ENCODE assay signal across 15 cellular contexts in genomic region chr20:32436968-32437367, GRCh38.
A peak's percentile ranks its signal among the peaks of the same experiment; 100 is the strongest.
DNase-seq lines count a peak whose midpoint lies in the region; ATAC-seq, FAIRE-seq and TF ChIP-seq lines count a peak whose summit lies in the region.
"Had no signal": no experiment of that assay in that cellular context is flagged by ENCODE, and none has a peak within 500 bp of the region (broad histone marks: within the 10 kb centered on the region; RNA-seq: fewer than 3 reads in every experiment).

No MANE protein-coding gene starts in this region.

- H3K27ac ChIP-seq in right atrium auricular region (no peak overlapping the region), heart left ventricle (no peak overlapping the region), GM12878 (ENCODE audit: control insufficient read depth, insufficient read depth) (no peak overlapping the region), body of pancreas (no peak overlapping the region)
- no peak overlapping the region for H3K27ac ChIP-seq in CD4-positive, CD25-positive, alpha-beta regulatory T cell (ENCODE audit: insufficient read depth, low read length, poor library complexity, severe bottlenecking)
- H3K27ac ChIP-seq: A549 had no signal

- peak; percentile 28 for DNase-seq in right atrium auricular region (ENCODE audit: low spot score)
- no peak for DNase-seq in heart left ventricle
- DNase-seq in CD4-positive, CD25-positive, alpha-beta regulatory T cell = no peak
- no peak for DNase-seq in GM12878 (ENCODE audit: low read depth, low spot score)
- no peak for DNase-seq in nephron progenitor cell
- no peak for DNase-seq in putamen (ENCODE audit: low spot score)
- DNase-seq in body of pancreas = no peak
- DNase-seq: AML-193; C1 segment of cervical spinal cord; CD4-positive, alpha-beta memory T cell; DMS79 had no signal

- TF ChIP-seq EP300 in GM12878 (IDR thresholded peaks at IDR 0.05; ENCODE audit: borderline replicate concordance in 1 of 2, control insufficient read depth in 1 of 2, low read depth in 2 of 2, low read length in 2 of 2) = no peak

- H3K4me2 ChIP-seq in GM12878 (ENCODE audit: control insufficient read depth, insufficient read depth) = no peak overlapping the region
- H3K4me2 ChIP-seq: A549, GM23338 had no signal

- no peak overlapping the region for H2AFZ ChIP-seq in GM12878 (ENCODE audit: control insufficient read depth, low read depth, low read length)
- H2AFZ ChIP-seq: GM23338 had no signal

- in situ Hi-C loops in GM12878 (cut with MboI) = no loop called here

- H3K4me1 Mint-ChIP-seq in CD4-positive, CD25-positive, alpha-beta regulatory T cell = peaks cover 2 to 13% (median 9%) of the 10 kb centered on the region in 4 donors
- H3K4me1 Mint-ChIP-seq in nephron progenitor cell = peaks cover 7% of the 10 kb centered on the region

- TF ChIP-seq CTCF in right atrium auricular region (IDR thresholded peaks at IDR 0.05) (no peak), heart left ventricle (IDR thresholded peaks at IDR 0.05) (no peak), GM12878 (IDR thresholded peaks at IDR 0.05 in 2 of 3, conservative IDR thresholded peaks at IDR 0.05 in 1 of 3; ENCODE audit: control insufficient read depth in 2 of 3, extremely low read depth in 1 of 3, insufficient read depth in 1 of 3, low read depth in 3 of 3, low read length in 3 of 3) (no peak), nephron progenitor cell (IDR thresholded peaks at IDR 0.05) (no peak), body of pancreas (IDR thresholded peaks at IDR 0.05) (no peak)

- FAIRE-seq in GM12878 (lab: Jason Lieb, UNC) = no peak
- FAIRE-seq: A549, GM12892 had no signal

- SMC1A ChIA-PET in GM12878 (lab: Charles Lee; ENCODE audit: uncharacterized antibody, unreplicated experiment) = interaction anchor here (0.8 kb wide), 1 partner anchor 13 kb away, joined by 3 read pairs; no protein-coding TSS in a partner anchor

- BruUV-seq in GM12878 (replicated peaks; lab: Mats Ljungman, UMichigan) = no TSS peak

- CTCF ChIA-PET in GM12878 (lab: Yijun Ruan, JAX) = no interaction called here

- H3K9me3 ChIP-seq in right atrium auricular region (no peaks in the 10 kb centered on the region), heart left ventricle (no peaks in the 10 kb centered on the region), GM12878 (replicated peaks; ENCODE audit: control insufficient read depth, insufficient read depth, low read length) (no peaks in the 10 kb centered on the region), body of pancreas (no peaks in the 10 kb centered on the region)
- no peaks in the 10 kb centered on the region for H3K9me3 ChIP-seq in CD4-positive, CD25-positive, alpha-beta regulatory T cell (ENCODE audit: control insufficient read depth in 2 of 2, low read length in 2 of 2)
- H3K9me3 ChIP-seq: A549, HAP-1 had no signal

- H3K27ac Mint-ChIP-seq in CD4-positive, CD25-positive, alpha-beta regulatory T cell = peak overlapping the region in 2 of 3 donors; percentile 8 to 68
- H3K27ac Mint-ChIP-seq in nephron progenitor cell = peak overlapping the region; percentile 82
- H3K27ac Mint-ChIP-seq: GM23338 had no signal

- no peak overlapping the region for H3K4me3 Mint-ChIP-seq in CD4-positive, CD25-positive, alpha-beta regulatory T cell
- H3K4me3 Mint-ChIP-seq in nephron progenitor cell = no peak overlapping the region
- H3K4me3 Mint-ChIP-seq: CD4-positive, alpha-beta memory T cell; GM23338 had no signal

- intact Hi-C loops in heart left ventricle (cut with DNase I) = loop anchor here in 2 of 10 donors (10.0 kb wide), 2 partner anchors 48 to 72 kb away; no protein-coding TSS in a partner anchor
- intact Hi-C loops in GM12878 (cut with micrococcal nuclease; ENCODE audit: unreplicated experiment) = no loop called here
- intact Hi-C loops in body of pancreas (cut with DNase I) = no loop called here

- H3K9ac ChIP-seq in GM12878 (ENCODE audit: control insufficient read depth, insufficient read depth, low read length) = no peak overlapping the region

- H3K79me2 ChIP-seq in GM12878 (ENCODE audit: control insufficient read depth, insufficient read depth, low read length) = no peaks in the 10 kb centered on the region

- TF ChIP-seq POLR2A in heart left ventricle (IDR thresholded peaks at IDR 0.05) = no peak
- 0 out of 2 replicates have a peak, but pooled peaks have one; percentile 8 for TF ChIP-seq POLR2A in GM12878 (IDR thresholded peaks at IDR 0.05; ENCODE audit: low read depth, low read length)
- TF ChIP-seq POLR2A in body of pancreas (IDR thresholded peaks at IDR 0.05) = peak in 1 of 3 donors; percentile 2

- no peak for ATAC-seq in heart left ventricle
- ATAC-seq in CD4-positive, CD25-positive, alpha-beta regulatory T cell (ENCODE audit: low read depth in 2 of 2) = no peak
- ATAC-seq in GM12878 = no peak
- no peak for ATAC-seq in body of pancreas

- no peaks in the 10 kb centered on the region; the same call in 1 of the 2 replicates for H4K20me1 ChIP-seq in GM12878 (ENCODE audit: control insufficient read depth, insufficient read depth)

- RAD21 ChIA-PET in GM12878 (lab: Charles Lee; ENCODE audit: unreplicated experiment) = no interaction called here

- 96 to 100% (median 97%) methylated on average over 5 to 7 of the region's 7 CpGs for WGBS in heart left ventricle, 4 donors
- WGBS in GM12878 (ENCODE audit: insufficient coverage, insufficient replicate concordance, low lambda C conversion rate, missing lambda C conversion rate) = 99% methylated on average over 7 of the region's 7 CpGs
- 87 to 90% methylated on average over 7 of the region's 7 CpGs for WGBS in body of pancreas, 2 donors

- peaks cover 0 to 27% of the 10 kb centered on the region in 2 donors for H3K4me1 ChIP-seq in right atrium auricular region
- H3K4me1 ChIP-seq in heart left ventricle = peaks cover 4 to 26% (median 16%) of the 10 kb centered on the region in 12 donors
- H3K4me1 ChIP-seq in CD4-positive, CD25-positive, alpha-beta regulatory T cell (ENCODE audit: control insufficient read depth, insufficient read depth, low read length, poor library complexity, severe bottlenecking) = no peaks in the 10 kb centered on the region
- no peaks in the 10 kb centered on the region for H3K4me1 ChIP-seq in GM12878 (ENCODE audit: control insufficient read depth, insufficient read depth, low read length)
- H3K4me1 ChIP-seq in body of pancreas = peaks cover 12% of the 10 kb centered on the region
- H3K4me1 ChIP-seq: A549 had no signal

- TF ChIP-seq RAD21 in GM12878 (IDR thresholded peaks at IDR 0.05; ENCODE audit: insufficient read depth, low read depth, low read length) = no peak

- H3K36me3 ChIP-seq in right atrium auricular region (peaks cover 87% of the 10 kb centered on the region), heart left ventricle (peaks cover 6 to 93% (median 85%) of the 10 kb centered on the region in 9 donors), GM12878 (ENCODE audit: control insufficient read depth in 2 of 2, insufficient read depth in 2 of 2, low read length in 1 of 2) (peaks cover 39 to 52% of the 10 kb centered on the region in 2 experiments), body of pancreas (replicated peaks in 1 of 2; ENCODE audit: insufficient read depth in 1 of 2, low read depth in 2 of 2) (peaks cover 12 to 32% of the 10 kb centered on the region in 2 donors)
- H3K36me3 ChIP-seq in CD4-positive, CD25-positive, alpha-beta regulatory T cell (ENCODE audit: control insufficient read depth, insufficient read depth, low read length) = peaks cover 94% of the 10 kb centered on the region

- POLR2A ChIA-PET in GM12878 (lab: Charles Lee) = no interaction called here

- H3K27me3 ChIP-seq in right atrium auricular region (no peaks in the 10 kb centered on the region), heart left ventricle (no peaks in the 10 kb centered on the region), GM12878 (replicated peaks in 1 of 2; ENCODE audit: control insufficient read depth in 2 of 2, insufficient read depth in 2 of 2, low read length in 1 of 2) (no peaks in the 10 kb centered on the region), body of pancreas (no peaks in the 10 kb centered on the region)
- H3K27me3 ChIP-seq in CD4-positive, CD25-positive, alpha-beta regulatory T cell (ENCODE audit: control insufficient read depth, insufficient read depth, low read length) = no peaks in the 10 kb centered on the region

- H3K4me3 ChIP-seq in right atrium auricular region (no peak overlapping the region), heart left ventricle (no peak overlapping the region), GM12878 (no peak overlapping the region), body of pancreas (no peak overlapping the region)
- H3K4me3 ChIP-seq in CD4-positive, CD25-positive, alpha-beta regulatory T cell (ENCODE audit: low read depth, low read length) = no peak overlapping the region
- H3K4me3 ChIP-seq: A549, GM23338, HAP-1 had no signal

- H3K9me3 Mint-ChIP-seq in CD4-positive, CD25-positive, alpha-beta regulatory T cell = no peaks in the 10 kb centered on the region
- no peaks in the 10 kb centered on the region for H3K9me3 Mint-ChIP-seq in nephron progenitor cell
- H3K9me3 Mint-ChIP-seq: GM23338 had no signal

- H3K27me3 Mint-ChIP-seq in CD4-positive, CD25-positive, alpha-beta regulatory T cell = no peaks in the 10 kb centered on the region
- H3K27me3 Mint-ChIP-seq in nephron progenitor cell (ENCODE audit: low read depth, poor library complexity) = peaks cover 3% of the 10 kb centered on the region
- H3K27me3 Mint-ChIP-seq: CD4-positive, alpha-beta memory T cell had no signal

- peaks cover 41% of the 10 kb centered on the region for H3K36me3 Mint-ChIP-seq in CD4-positive, CD25-positive, alpha-beta regulatory T cell
- peaks cover 70% of the 10 kb centered on the region for H3K36me3 Mint-ChIP-seq in nephron progenitor cell (ENCODE audit: low read depth)

TF ChIP-seq in GM12878, 131 proteins besides CTCF, POLR2A, EP300 and RAD21 (continues in another document):
- TF ChIP-seq STAT3 (IDR thresholded peaks at IDR 0.05; ENCODE audit: low read depth, low read length) = no peak
- TF ChIP-seq, protein P1, sequence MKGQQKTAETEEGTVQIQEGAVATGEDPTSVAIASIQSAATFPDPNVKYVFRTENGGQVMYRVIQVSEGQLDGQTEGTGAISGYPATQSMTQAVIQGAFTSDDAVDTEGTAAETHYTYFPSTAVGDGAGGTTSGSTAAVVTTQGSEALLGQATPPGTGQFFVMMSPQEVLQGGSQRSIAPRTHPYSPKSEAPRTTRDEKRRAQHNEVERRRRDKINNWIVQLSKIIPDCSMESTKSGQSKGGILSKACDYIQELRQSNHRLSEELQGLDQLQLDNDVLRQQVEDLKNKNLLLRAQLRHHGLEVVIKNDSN (IDR thresholded peaks at IDR 0.05; ENCODE audit: borderline replicate concordance, extremely low read length, insufficient read depth, low read depth, low read length) = no peak
- TF ChIP-seq CBX5 (IDR thresholded peaks at IDR 0.05; ENCODE audit: low read depth) = no peak
- no peak for TF ChIP-seq SUZ12 (IDR thresholded peaks at IDR 0.05; ENCODE audit: unreplicated experiment)
- no peak for TF ChIP-seq MTA2 (IDR thresholded peaks at IDR 0.05; ENCODE audit: low read depth)
- TF ChIP-seq PAX5 (IDR thresholded peaks at IDR 0.05; ENCODE audit: borderline replicate concordance, low read depth, low read length) = no peak
- no peak for TF ChIP-seq GATAD2B (conservative IDR thresholded peaks at IDR 0.05; ENCODE audit: low read depth)
- no peak for TF ChIP-seq MEF2A (IDR thresholded peaks at IDR 0.05; ENCODE audit: insufficient read depth, low read depth, low read length)
